1 cellular context compared by ENCODE assay signal in the genomic region with DNA sequence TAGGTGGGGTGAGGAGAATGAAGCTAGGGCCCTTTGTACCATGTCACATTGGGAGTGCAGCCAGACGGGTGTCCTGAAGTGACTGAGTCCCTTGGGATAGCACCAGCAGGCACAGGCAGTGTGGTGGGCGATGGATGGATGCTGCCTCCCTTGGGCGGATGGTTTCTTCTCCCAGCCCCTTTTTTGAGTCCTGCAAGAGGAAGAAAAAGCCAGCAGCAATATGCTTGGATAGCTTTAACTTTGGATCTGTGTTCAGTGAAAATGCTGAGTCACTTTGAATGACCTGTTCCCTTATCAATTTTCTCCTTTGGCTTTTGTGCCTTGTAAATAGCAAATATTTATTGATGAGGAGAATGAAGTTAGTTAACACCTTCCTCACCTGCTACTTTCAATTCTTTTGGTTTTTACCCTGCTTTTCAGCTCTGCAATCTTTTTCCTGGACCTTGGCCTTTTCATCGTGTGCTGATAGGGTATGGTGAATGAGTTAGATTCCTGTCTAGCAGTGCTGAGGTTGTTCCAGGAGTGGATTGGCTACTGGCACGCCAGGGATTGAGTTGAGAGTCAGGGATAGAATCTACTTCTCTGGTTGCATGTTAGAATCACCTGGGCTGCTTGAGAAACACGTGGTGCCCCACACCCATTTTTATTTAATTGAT.
TF ChIP-seq lines count a peak whose summit lies in the region.

No MANE protein-coding gene starts in this region.

TF ChIP-seq in K562, 482 proteins besides CTCF, POLR2A, EP300 and RAD21 (continued from another document):
- TF ChIP-seq, protein P1, sequence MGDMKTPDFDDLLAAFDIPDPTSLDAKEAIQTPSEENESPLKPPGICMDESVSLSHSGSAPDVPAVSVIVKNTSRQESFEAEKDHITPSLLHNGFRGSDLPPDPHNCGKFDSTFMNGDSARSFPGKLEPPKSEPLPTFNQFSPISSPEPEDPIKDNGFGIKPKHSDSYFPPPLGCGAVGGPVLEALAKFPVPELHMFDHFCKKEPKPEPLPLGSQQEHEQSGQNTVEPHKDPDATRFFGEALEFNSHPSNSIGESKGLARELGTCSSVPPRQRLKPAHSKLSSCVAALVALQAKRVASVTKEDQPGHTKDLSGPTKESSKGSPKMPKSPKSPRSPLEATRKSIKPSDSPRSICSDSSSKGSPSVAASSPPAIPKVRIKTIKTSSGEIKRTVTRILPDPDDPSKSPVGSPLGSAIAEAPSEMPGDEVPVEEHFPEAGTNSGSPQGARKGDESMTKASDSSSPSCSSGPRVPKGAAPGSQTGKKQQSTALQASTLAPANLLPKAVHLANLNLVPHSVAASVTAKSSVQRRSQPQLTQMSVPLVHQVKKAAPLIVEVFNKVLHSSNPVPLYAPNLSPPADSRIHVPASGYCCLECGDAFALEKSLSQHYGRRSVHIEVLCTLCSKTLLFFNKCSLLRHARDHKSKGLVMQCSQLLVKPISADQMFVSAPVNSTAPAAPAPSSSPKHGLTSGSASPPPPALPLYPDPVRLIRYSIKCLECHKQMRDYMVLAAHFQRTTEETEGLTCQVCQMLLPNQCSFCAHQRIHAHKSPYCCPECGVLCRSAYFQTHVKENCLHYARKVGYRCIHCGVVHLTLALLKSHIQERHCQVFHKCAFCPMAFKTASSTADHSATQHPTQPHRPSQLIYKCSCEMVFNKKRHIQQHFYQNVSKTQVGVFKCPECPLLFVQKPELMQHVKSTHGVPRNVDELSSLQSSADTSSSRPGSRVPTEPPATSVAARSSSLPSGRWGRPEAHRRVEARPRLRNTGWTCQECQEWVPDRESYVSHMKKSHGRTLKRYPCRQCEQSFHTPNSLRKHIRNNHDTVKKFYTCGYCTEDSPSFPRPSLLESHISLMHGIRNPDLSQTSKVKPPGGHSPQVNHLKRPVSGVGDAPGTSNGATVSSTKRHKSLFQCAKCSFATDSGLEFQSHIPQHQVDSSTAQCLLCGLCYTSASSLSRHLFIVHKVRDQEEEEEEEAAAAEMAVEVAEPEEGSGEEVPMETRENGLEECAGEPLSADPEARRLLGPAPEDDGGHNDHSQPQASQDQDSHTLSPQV (IDR thresholded peaks at IDR 0.05) = peak; percentile 36; the same call in 1 of the 2 replicates
